Comparison of ENCODE assay signal across 10 cellular contexts in the genomic region with DNA sequence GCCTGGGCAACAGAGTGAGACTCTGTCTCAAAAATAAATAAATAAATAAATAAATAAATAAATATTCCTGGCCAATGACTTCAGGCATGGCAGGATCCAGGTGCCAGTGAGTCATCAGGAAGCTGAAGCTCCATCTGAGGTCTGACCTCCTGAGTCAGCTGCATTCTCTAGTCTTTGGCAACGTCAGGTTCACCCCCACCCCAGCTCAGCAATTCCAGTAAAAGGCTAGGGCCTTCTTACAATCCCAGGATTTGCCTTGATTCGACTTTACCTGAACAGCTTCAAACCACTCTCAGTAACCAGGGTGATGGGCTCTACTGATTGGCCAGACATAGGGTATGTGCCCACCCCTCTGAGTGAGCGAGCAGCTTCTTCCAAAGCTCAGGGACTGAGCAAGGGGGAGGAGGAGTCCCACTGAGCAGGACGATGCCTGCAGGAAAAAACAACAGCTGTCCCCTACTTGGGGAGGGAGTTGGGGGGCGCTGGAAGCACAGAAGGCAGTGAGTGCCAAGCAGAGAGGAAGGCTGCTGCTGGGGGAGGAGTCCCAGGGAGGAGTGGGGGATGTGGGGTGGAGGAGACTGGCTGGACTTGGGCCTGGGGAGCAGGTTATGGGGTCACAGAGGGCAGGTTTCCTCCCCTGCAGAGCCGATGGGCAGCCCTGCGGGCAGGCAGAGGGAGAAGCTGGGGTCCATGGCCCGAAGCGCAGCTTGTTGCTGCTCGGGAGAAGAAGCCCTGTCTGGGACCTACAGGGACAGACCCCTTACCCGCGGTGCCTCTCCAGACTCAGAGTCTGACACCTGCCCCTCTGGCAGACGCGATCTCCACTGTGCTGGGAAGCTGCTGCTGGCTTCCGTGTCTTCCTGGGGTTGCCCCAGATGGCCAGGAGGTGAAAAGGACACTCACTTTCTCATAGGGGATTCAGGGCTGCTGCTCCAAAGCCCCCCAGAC. TPM values are rescaled to one million over a fixed set of nuclear protein-coding genes. Genes with fewer than 3 reads are reported as not detected.
DNase-seq lines count a peak whose midpoint lies in the region; TF ChIP-seq lines count a peak whose summit lies in the region.
"Had no signal": no experiment of that assay in that cellular context is flagged by ENCODE, and none has a peak within 500 bp of the region (broad histone marks: within the 10 kb centered on the region; RNA-seq: fewer than 3 reads in every experiment).

No MANE protein-coding gene starts in this region.

- H3K4me1 ChIP-seq in HUES6 (ENCODE audit: control insufficient read depth, insufficient read depth, low read length) (peaks cover 34% of the 10 kb centered on the region), transverse colon (no peaks in the 10 kb centered on the region)

- intact Hi-C loops in transverse colon (cut with DNase I; ENCODE audit: low total_unique reads), result no loop called here

- H3K4me3 ChIP-seq in HUES6 (ENCODE audit: low read depth, low read length) (no peak overlapping the region), astrocyte of the cerebellum (ENCODE audit: low read depth, low read length) (no peak overlapping the region), transverse colon (no peak overlapping the region)

- TF ChIP-seq CTCF in astrocyte of the cerebellum (IDR thresholded peaks at IDR 0.05; ENCODE audit: low read depth, low read length, missing control alignments) (no peak), transverse colon (IDR thresholded peaks at IDR 0.05) (no peak)

- DNase-seq in AG08396 (ENCODE audit: low spot score) (peak; percentile 58), astrocyte of the cerebellum (ENCODE audit: low read depth) (peak; percentile 15), islet precursor cell (peak; percentile 84), SHP77 treated with DMSO at 0.1 percent for 48 hours (lab: John Stamatoyannopoulos, UW) (no peak), globus pallidus (ENCODE audit: low spot score) (no peak), transverse colon (no peak)
- DNase-seq in central memory CD4-positive, alpha-beta T cell, result no peak
- DNase-seq: activated naive CD4-positive, alpha-beta T cell treated with anti-CD3 and anti-CD28 coated beads, Interleukin-2, amount 50 U/mL, for 16 hours; NCI-H1105 treated with DMSO at 0.1 percent for 48 hours had no signal

- H3K27me3 ChIP-seq in HUES6 (ENCODE audit: control insufficient read depth, insufficient read depth, low read length) (peaks cover 9% of the 10 kb centered on the region; the same call in 1 of the 2 replicates), transverse colon (peaks cover 46% of the 10 kb centered on the region)

- no peak for TF ChIP-seq EP300 in transverse colon (IDR thresholded peaks at IDR 0.05; ENCODE audit: low read depth)

- TF ChIP-seq POLR2A in transverse colon (IDR thresholded peaks at IDR 0.05), result no peak

- H3K27ac ChIP-seq in HUES6 (ENCODE audit: low read depth, low read length) (no peak overlapping the region), transverse colon (no peak overlapping the region)

- peak overlapping the region; percentile 14 for H3K9ac ChIP-seq in HUES6 (ENCODE audit: low read length)

- in situ Hi-C loops in astrocyte of the cerebellum (cut with HindIII; ENCODE audit: low sequenced_read_pairs) (no loop called here), transverse colon (cut with MboI; ENCODE audit: low pct_ligation_motif_present in 1 of 4, low pct_unique_long_range_greater_than_20kb in 1 of 4, low sequenced_read_pairs in 3 of 4) (no loop called here)

- H3K9me3 ChIP-seq in HUES6 (ENCODE audit: control insufficient read depth, insufficient read depth, low read depth, low read length), result no peaks in the 10 kb centered on the region
- no peaks in the 10 kb centered on the region for H3K9me3 ChIP-seq in transverse colon

- no peaks in the 10 kb centered on the region for H3K36me3 ChIP-seq in HUES6 (ENCODE audit: control insufficient read depth, insufficient read depth, low read length)
- H3K36me3 ChIP-seq in transverse colon, result no peaks in the 10 kb centered on the region

- WGBS in transverse colon (ENCODE audit: low coverage in 1 of 2), 2 donors, result 27% methylated on average over 15 of the region's 15 CpGs; no CpG with 5 or more reads in 1 of the 2 donors

RNA-seq across cellular contexts. Expression of gene UNC5A, which starts 25.9 kb away (rescaled TPM):
- under 1 TPM in 1 of 4 donors, not detected in 3; 0.32 TPM for total RNA-seq in transverse colon

Comparison
In these comparisons a context has a peak if more than half of its experiments do, and no peak if none do; other contexts are left out.
1. DNase-seq: peak in AG08396 (single experiment), astrocyte of the cerebellum (single experiment) and islet precursor cell (single experiment); none in central memory CD4-positive, alpha-beta T cell (single experiment), SHP77 treated with DMSO at 0.1 percent for 48 hours (single experiment), globus pallidus (single experiment) and transverse colon (single experiment).